10 cellular contexts compared by ENCODE assay signal in genomic region chr5:92484484-92484883, GRCh38.
"Had no signal": no experiment of that assay in that cellular context is flagged by ENCODE, and none has a peak within 500 bp of the region (broad histone marks: within the 10 kb centered on the region; RNA-seq: fewer than 3 reads in every experiment).

No MANE protein-coding gene starts in this region.

- H3K9me3 Mint-ChIP-seq: GM23338, H9, HFFc6 had no signal

- H3K4me1 Mint-ChIP-seq: GM23338, H9 had no signal

- H3K4me3 ChIP-seq: GM23338, K562 had no signal

- H2AFZ ChIP-seq: GM23338 had no signal

- DNase-seq: H9, HCEC 1CT, HFFc6, IMR-90, KG1 had no signal

- H3K27ac ChIP-seq: HL-60 had no signal

- H3K4me3 Mint-ChIP-seq: GM23338, H9, HFFc6 had no signal

- H3K4me2 ChIP-seq: GM23338 had no signal

- FAIRE-seq: H1, H54, K562 had no signal

- H3K27ac Mint-ChIP-seq: GM23338, H9, HFFc6 had no signal

- ATAC-seq: GM23338, K562 had no signal
